Comparison of ENCODE assay signal across 26 cellular contexts in genomic region chr3:15086699-15087098, GRCh38.
"Had no signal": no experiment of that assay in that cellular context is flagged by ENCODE, and none has a peak within 500 bp of the region (broad histone marks: within the 10 kb centered on the region; RNA-seq: fewer than 3 reads in every experiment).

No MANE protein-coding gene starts in this region.

- H3K9me3 ChIP-seq: stomach, suprapubic skin, testis, thoracic aorta, thyroid gland, tibial artery, tibial nerve, transverse colon, upper lobe of left lung, upper lobe of right lung, uterus, vagina had no signal

- H3K4me1 ChIP-seq: stomach, suprapubic skin, testis, tibial artery, tibial nerve, transverse colon, uterus, vagina had no signal

- H3K36me3 ChIP-seq: uterus had no signal

- H3K4me3 ChIP-seq: stomach, suprapubic skin, testis, thoracic aorta, thyroid gland, tibial artery, tibial nerve, transverse colon, upper lobe of left lung, upper lobe of right lung, uterus, vagina had no signal

- H3K27me3 ChIP-seq: stomach, suprapubic skin, testis, thyroid gland, tibial artery, tibial nerve, transverse colon, upper lobe of left lung, upper lobe of right lung, uterus, vagina had no signal

- DNase-seq: stimulated activated CD4-positive, alpha-beta T cell treated with anti-CD3 and anti-CD28 coated beads, Interleukin-2, amount 100 ng/mL, for 48 hours; stimulated activated CD4-positive, alpha-beta T cell treated with anti-CD3 and anti-CD28 coated beads, Interleukin-4, amount 100 ng/mL, for 1 hour; stimulated activated CD4-positive, alpha-beta T cell treated with anti-CD3 and anti-CD28 coated beads, Interleukin-4, amount 100 ng/mL, for 24 hours; stimulated activated CD4-positive, alpha-beta T cell treated with anti-CD3 and anti-CD28 coated beads, Interleukin-4, amount 100 ng/mL, for 4 hours; stimulated activated CD8-positive, alpha-beta memory T cell treated with anti-CD3 and anti-CD28 coated beads, Interleukin-4, amount 100 ng/mL, for 48 hours; stimulated activated naive B cell treated with anti-CD40 and anti-IgM and Interleukin-4, amounts not matched to agents 10 μg/mL and 1 μg/mL and 100 μg/mL, for 72 hours; stimulated activated naive CD4-positive, alpha-beta T cell; stimulated activated naive CD4-positive, alpha-beta T cell treated with Interleukin-2 at 50 U/mL for 16 hours; stimulated activated naive CD8-positive, alpha-beta T cell treated with anti-CD3 and anti-CD28 coated beads, Interleukin-15, amount 100 ng/mL, for 72 hours; stimulated activated naive CD8-positive, alpha-beta T cell treated with anti-CD3 and anti-CD28 coated beads, Interleukin-15, Interleukin-2, amounts not matched to agents 100 U/mL and 50 U/mL, for 24 hours; stomach; substantia nigra; testis; thyroid gland; tibial artery; transverse colon; trophoblast cell; upper lobe of left lung; upper lobe of right lung; uterus had no signal

- H3K27ac ChIP-seq: stomach, suprapubic skin, testis, thoracic aorta, thyroid gland, tibial artery, tibial nerve, transverse colon, upper lobe of left lung, upper lobe of right lung, uterus, vagina had no signal

- ATAC-seq: stimulated activated effector memory CD8-positive, alpha-beta T cell treated with anti-CD3 and anti-CD28 coated beads, Interleukin-12 subunit alpha, Interleukin-12 subunit beta, amount 100 ng/mL, for 72 hours; stimulated activated memory B cell treated with anti-CD40 and anti-IgM and Interleukin-4, amounts not matched to agents 10 μg/mL and 1 μg/mL and 100 μg/mL, for 72 hours; stimulated activated naive B cell treated with anti-CD40 and anti-IgM and Interleukin-4, amounts not matched to agents 10 μg/mL and 1 μg/mL and 100 μg/mL, for 72 hours; stimulated activated naive CD8-positive, alpha-beta T cell treated with anti-CD3 and anti-CD28 coated beads, Interleukin-15, amount 100 ng/mL, for 72 hours; stimulated activated naive CD8-positive, alpha-beta T cell treated with anti-CD3 and anti-CD28 coated beads, Interleukin-15, Interleukin-2, amounts not matched to agents 100 U/mL and 50 U/mL, for 24 hours; upper lobe of right lung had no signal
